Comparison of ENCODE assay signal across 8 cellular contexts in genomic region chr2:237966565-237967462, GRCh38. TPM values are rescaled to one million over a fixed set of nuclear protein-coding genes. Genes with fewer than 3 reads are reported as not detected.
DNase-seq lines count a peak whose midpoint lies in the region; ATAC-seq and TF ChIP-seq lines count a peak whose summit lies in the region.

UBE2F (plus strand) TSS chr2:237967014; CDS start chr2:237973108, 6,094 bp downstream.

- H2AFZ ChIP-seq in PC-9, result peak within 1 kb of the TSS; percentile 81

- CTCF ChIA-PET in PC-9 (lab: Charles Lee), result no interaction called here

- TF ChIP-seq CTCF in PC-9 (conservative IDR thresholded peaks at IDR 0.05), result no peak

- peak within 1 kb of the TSS; percentile 82 for H3K4me3 ChIP-seq in Jurkat, Clone E6-1 (ENCODE audit: low read length)
- H3K4me3 ChIP-seq in PC-9 (peak within 1 kb of the TSS; percentile 96), muscle layer of duodenum (ENCODE audit: low read depth in 1 of 2, low read length in 2 of 2) (peak within 1 kb of the TSS; percentile 81 to 95)

- H3K4me2 ChIP-seq in PC-9, result peak within 1 kb of the TSS; percentile 100

- peaks cover 6% of the 10 kb centered on the region for H3K36me3 Mint-ChIP-seq in activated T-cell treated with anti-CD3 and anti-CD28 coated beads, Interleukin-2, amount 50 U/mL, for 4 hours (ENCODE audit: insufficient read depth)

- H3K9me3 Mint-ChIP-seq in activated T-cell treated with anti-CD3 and anti-CD28 coated beads, Interleukin-2, amount 50 U/mL, for 4 hours, result peaks cover 3% of the 10 kb centered on the region

- H3K9me2 ChIP-seq in PC-9 (ENCODE audit: insufficient read depth), result no peaks in the 10 kb centered on the region

- intact Hi-C loops in PC-9 (cut with micrococcal nuclease; ENCODE audit: unreplicated experiment), result loop anchor here (2.0 kb wide), 2 partner anchors 94 to 102 kb away; partner anchors contain the start of gene SCLY

- no peaks in the 10 kb centered on the region for H3K27me3 Mint-ChIP-seq in activated T-cell treated with anti-CD3 and anti-CD28 coated beads, Interleukin-2, amount 50 U/mL, for 4 hours (ENCODE audit: low read depth)

- H3K4me3 Mint-ChIP-seq in activated T-cell treated with anti-CD3 and anti-CD28 coated beads, Interleukin-2, amount 50 U/mL, for 4 hours, result peak within 1 kb of the TSS; percentile 81

- peak; percentile 90 for ATAC-seq in GM21619 (IDR thresholded peaks at IDR 0.05; ENCODE audit: unreplicated experiment)
- ATAC-seq in activated T-cell treated with anti-CD3 and anti-CD28 coated beads, Interleukin-2, amount 50 U/mL, for 4 hours, result peak; percentile 95 to 96
- peak; percentile 89 for ATAC-seq in esophagus mucosa

- POLR2A ChIA-PET in PC-9 (lab: Charles Lee; ENCODE audit: unreplicated experiment), result no interaction called here

- H3K27ac ChIP-seq in PC-9 (peak within 1 kb of the TSS; percentile 91), muscle layer of duodenum (ENCODE audit: low read length) (peak within 1 kb of the TSS; percentile 53)

- no peaks in the 10 kb centered on the region for H3K36me3 ChIP-seq in PC-9 (ENCODE audit: low read depth)
- H3K36me3 ChIP-seq in muscle layer of duodenum (ENCODE audit: control insufficient read depth in 1 of 2, insufficient read depth in 2 of 2, low read length in 2 of 2), result no peaks in the 10 kb centered on the region

- H3K4me1 ChIP-seq in PC-9 (replicated peaks; ENCODE audit: insufficient read depth), result peaks cover 45% of the 10 kb centered on the region
- peaks cover 18 to 28% of the 10 kb centered on the region in 2 donors for H3K4me1 ChIP-seq in muscle layer of duodenum (ENCODE audit: control insufficient read depth in 1 of 2, insufficient read depth in 2 of 2, low read length in 2 of 2)

- peaks cover 17% of the 10 kb centered on the region for H3K9me3 ChIP-seq in PC-9 (ENCODE audit: insufficient read depth, low read depth)
- H3K9me3 ChIP-seq in muscle layer of duodenum (ENCODE audit: control insufficient read depth in 1 of 2, low read length in 2 of 2), result peaks cover 5 to 7% of the 10 kb centered on the region in 2 donors

- H3F3A ChIP-seq in PC-9 (ENCODE audit: insufficient read depth, low read depth), result peaks cover 33% of the 10 kb centered on the region

- H4K20me1 ChIP-seq in PC-9 (ENCODE audit: insufficient read depth), result peaks cover 42% of the 10 kb centered on the region

- peak; percentile 90 for DNase-seq in DMS153 treated with DMSO at 0.1 percent for 48 hours (lab: John Stamatoyannopoulos, UW; ENCODE audit: unreplicated experiment)
- peak; percentile 94 for DNase-seq in Jurkat, Clone E6-1 (ENCODE audit: low read depth, low spot score)
- DNase-seq in PC-9, result peak; percentile 92 to 100
- peak; percentile 97 for DNase-seq in activated T-cell treated with anti-CD3 and anti-CD28 coated beads, Interleukin-2, amount 50 U/mL, for 4 hours
- peak; percentile 95 to 97 for DNase-seq in stimulated activated CD8-positive, alpha-beta memory T cell treated with anti-CD3 and anti-CD28 coated beads, Interleukin-7, amount 100 ng/mL, for 4 hours (ENCODE audit: low read depth in 2 of 2)

- H3K27me3 ChIP-seq in PC-9 (ENCODE audit: insufficient read depth, low read depth), result no peaks in the 10 kb centered on the region
- no peaks in the 10 kb centered on the region for H3K27me3 ChIP-seq in muscle layer of duodenum (ENCODE audit: low read depth, low read length)

- peaks cover 46% of the 10 kb centered on the region for H3K79me2 ChIP-seq in PC-9 (ENCODE audit: low read depth)

- no TSS peak for BruUV-seq in PC-9 (replicated peaks; lab: Mats Ljungman, UMichigan)

- H3K4me1 Mint-ChIP-seq in activated T-cell treated with anti-CD3 and anti-CD28 coated beads, Interleukin-2, amount 50 U/mL, for 4 hours (ENCODE audit: low read depth), result peaks cover 38% of the 10 kb centered on the region

RNA-seq across cellular contexts. Expression of gene UBE2F, which starts in this region (rescaled TPM):
- 88.2 TPM for polyA plus RNA-seq in Jurkat, Clone E6-1 (2012; ENCODE audit: insufficient read depth, insufficient read length)
- total RNA-seq in PC-9 (2021) (76.7 and 103 TPM in 2 replicates), esophagus mucosa (58.2 TPM)
- 10 to 100 TPM; 64.2 to 66.2 (median 66.1) TPM for total RNA-seq in activated T-cell treated with anti-CD3 and anti-CD28 coated beads, Interleukin-2, amount 50 U/mL, for 4 hours

Comparison
In these comparisons a context has a peak if more than half of its experiments do, and no peak if none do; other contexts are left out.
1. Peak in every context shown above with its lines: DNase-seq, ATAC-seq, H3K4me3 ChIP-seq and H3K27ac ChIP-seq.